28 cellular contexts compared by ENCODE assay signal in genomic region chr2:200670313-200670712, GRCh38.
DNase-seq lines count a peak whose midpoint lies in the region; ATAC-seq and TF ChIP-seq lines count a peak whose summit lies in the region.
"Had no signal": no experiment of that assay in that cellular context is flagged by ENCODE, and none has a peak within 500 bp of the region (broad histone marks: within the 10 kb centered on the region; RNA-seq: fewer than 3 reads in every experiment).

No MANE protein-coding gene starts in this region.

- H3K9me3 Mint-ChIP-seq in Caco-2 (ENCODE audit: unreplicated experiment) (no peaks in the 10 kb centered on the region), CD14-positive monocyte (peaks cover 0 to 2% (median 0%) of the 10 kb centered on the region in 7 donors)
- no peaks in the 10 kb centered on the region for H3K9me3 Mint-ChIP-seq in CD4-positive, alpha-beta T cell
- H3K9me3 Mint-ChIP-seq: activated CD4-positive, alpha-beta T cell treated with anti-CD3 and anti-CD28 coated beads, Interleukin-2, amount 10 ng/mL, durations not matched to agents 7 days and 5 days; activated naive CD4-positive, alpha-beta T cell treated with anti-CD3 and anti-CD28 coated beads, Interleukin-2, amount 50 U/mL, for 24 hours; effector memory CD8-positive, alpha-beta T cell; natural killer cell had no signal

- H3K79me2 ChIP-seq in HCT116 (ENCODE audit: insufficient read depth, low read length): no peaks in the 10 kb centered on the region

- no peaks in the 10 kb centered on the region for H3K9me2 ChIP-seq in HCT116 (ENCODE audit: insufficient read depth)

- H3K4me1 ChIP-seq in Caco-2: peaks cover 16% of the 10 kb centered on the region
- no peaks in the 10 kb centered on the region for H3K4me1 ChIP-seq in HCT116 (ENCODE audit: control insufficient read depth in 1 of 2, insufficient read depth in 2 of 2, low read length in 2 of 2)
- H3K4me1 ChIP-seq: colonic mucosa, right atrium auricular region, spleen, uterus had no signal

- H3K4me1 Mint-ChIP-seq in Caco-2 (ENCODE audit: low read depth, unreplicated experiment): no peaks in the 10 kb centered on the region
- H3K4me1 Mint-ChIP-seq in CD14-positive monocyte: peaks cover 10% of the 10 kb centered on the region
- H3K4me1 Mint-ChIP-seq in CD4-positive, alpha-beta T cell (ENCODE audit: low read depth): peaks cover 8% of the 10 kb centered on the region
- H3K4me1 Mint-ChIP-seq: natural killer cell had no signal

- peak; percentile 43 for TF ChIP-seq RAD21 in HCT116 (IDR thresholded peaks at IDR 0.05; ENCODE audit: low read depth)

- no peak for TF ChIP-seq POLR2A in HCT116 (IDR thresholded peaks at IDR 0.05; ENCODE audit: borderline replicate concordance, extremely low read depth, insufficient read depth, insufficient read length)

- RAD21 ChIA-PET in HCT116 (lab: Charles Lee; ENCODE audit: low non-redundant PET in 1 of 2, low total read pairs in 2 of 2, uncharacterized antibody in 2 of 2, unreplicated experiment in 2 of 2): no interaction called here

- BruUV-seq in Caco-2 (replicated peaks; lab: Mats Ljungman, UMichigan) (no TSS peak), HCT116 (replicated peaks; lab: Mats Ljungman, UMichigan) (no TSS peak)

- H3K9ac ChIP-seq in HCT116 (ENCODE audit: low read length): no peak overlapping the region

- H4K20me1 ChIP-seq in HCT116 (ENCODE audit: insufficient read depth): no peaks in the 10 kb centered on the region

- H3K36me3 Mint-ChIP-seq in Caco-2 (ENCODE audit: insufficient read depth, unreplicated experiment) (no peaks in the 10 kb centered on the region), CD14-positive monocyte (no peaks in the 10 kb centered on the region)
- H3K36me3 Mint-ChIP-seq in CD4-positive, alpha-beta T cell (ENCODE audit: low read depth): no peaks in the 10 kb centered on the region
- H3K36me3 Mint-ChIP-seq: activated naive CD4-positive, alpha-beta T cell treated with anti-CD3 and anti-CD28 coated beads, Interleukin-2, amount 50 U/mL, for 24 hours; CD4-positive, CD25-positive, alpha-beta regulatory T cell; natural killer cell had no signal

- H2AFZ ChIP-seq in HCT116 (ENCODE audit: low read depth, low read length, poor library complexity, severe bottlenecking): no peak overlapping the region

- TF ChIP-seq CTCF in Caco-2 (IDR thresholded peaks at IDR 0.05; ENCODE audit: insufficient read depth in 1 of 2, low read depth in 1 of 2, low read length in 1 of 2, severe bottlenecking in 1 of 2, unreplicated experiment in 1 of 2): peak; percentile 15 to 18
- peak in 1 of 3 experiments; percentile 22; a peak in 1 of 6 replicates for TF ChIP-seq CTCF in HCT116 (IDR thresholded peaks at IDR 0.05 in 2 of 3, conservative IDR thresholded peaks at IDR 0.05 in 1 of 3; ENCODE audit: borderline replicate concordance in 1 of 3, insufficient read depth in 1 of 3, low read depth in 2 of 3, low read length in 2 of 3)
- TF ChIP-seq CTCF in CD14-positive monocyte (IDR thresholded peaks at IDR 0.05): no peak
- TF ChIP-seq CTCF in CD4-positive, alpha-beta T cell (IDR thresholded peaks at IDR 0.05): no peak

- peak in 1 of 2 experiments; percentile 13 for DNase-seq in Caco-2
- DNase-seq in HCT116 (ENCODE audit: low read depth, low spot score): no peak
- peak; percentile 51 for DNase-seq in SK-MEL-5 (ENCODE audit: low read depth, low spot score)
- DNase-seq in islet precursor cell: peak; percentile 50
- no peak for DNase-seq in CD14-positive monocyte (ENCODE audit: low spot score)
- no peak for DNase-seq in CD1c-positive myeloid dendritic cell (ENCODE audit: extremely low spot score)
- no peak for DNase-seq in CD4-positive, alpha-beta T cell
- no peak for DNase-seq in effector CD8-positive, alpha-beta T cell (lab: John Stamatoyannopoulos, UW)
- DNase-seq: activated CD4-positive, alpha-beta T cell treated with anti-CD3 and anti-CD28 coated beads, Interleukin-2, amount 10 ng/mL, durations not matched to agents 7 days and 5 days; CD4-positive, CD25-positive, alpha-beta regulatory T cell; colonic mucosa; DMS 273 treated with DMSO at 0.1 percent for 48 hours; effector memory CD8-positive, alpha-beta T cell; GOT3; natural killer cell; NCI-H1105; NCI-H2029 treated with DMSO at 0.1 percent for 48 hours; NCI-H2227 treated with DMSO at 0.1 percent for 48 hours; NCI-H748 treated with DMSO at 0.1 percent for 48 hours; pancreas; SHP77; spleen; stimulated activated CD4-positive, alpha-beta T cell treated with anti-CD3 and anti-CD28 coated beads, Interleukin-4, amount 100 ng/mL, for 1 hour; stimulated activated naive CD4-positive, alpha-beta T cell; uterus had no signal

- H3K36me3 ChIP-seq in Caco-2 (ENCODE audit: control insufficient read depth, insufficient read depth, low read length) (no peaks in the 10 kb centered on the region), HCT116 (ENCODE audit: control insufficient read depth in 1 of 2, insufficient read depth in 2 of 2, low read length in 2 of 2) (no peaks in the 10 kb centered on the region)
- H3K36me3 ChIP-seq: colonic mucosa, right atrium auricular region, spleen, uterus had no signal

- no peak overlapping the region for H3K27ac ChIP-seq in HCT116 (ENCODE audit: low read depth, low read length)
- no peak overlapping the region for H3K27ac ChIP-seq in CD4-positive, alpha-beta T cell (ENCODE audit: low read depth, low read length)
- H3K27ac ChIP-seq: colonic mucosa, gastroesophageal sphincter, pancreas, right atrium auricular region, spleen, uterus had no signal

- H3K4me3 ChIP-seq in Caco-2 (ENCODE audit: low read depth, low read length) (no peak overlapping the region), HCT116 (replicated peaks in 1 of 2; ENCODE audit: low read depth in 1 of 2, low read length in 2 of 2) (no peak overlapping the region)
- H3K4me3 ChIP-seq: colonic mucosa, gastroesophageal sphincter, pancreas, right atrium auricular region, spleen, uterus had no signal

- in situ Hi-C loops in SK-MEL-5 (cut with HindIII; ENCODE audit: low pct_unique_long_range_greater_than_20kb, low sequenced_read_pairs): no loop called here

- CTCF ChIA-PET in Caco-2 (lab: Charles Lee): interaction anchor here (0.8 kb wide), 1 partner anchor 52 kb away, joined by 3 read pairs; no protein-coding TSS in a partner anchor
- CTCF ChIA-PET in HCT116 (lab: Charles Lee): interaction anchor here (1.3 kb wide), 1 partner anchor 187 kb away, joined by 3 read pairs; no protein-coding TSS in a partner anchor
- CTCF ChIA-PET in CD4-positive, alpha-beta T cell (lab: Charles Lee): no interaction called here

- H3K27me3 Mint-ChIP-seq in Caco-2 (ENCODE audit: insufficient read depth, unreplicated experiment): no peaks in the 10 kb centered on the region
- H3K27me3 Mint-ChIP-seq in CD14-positive monocyte (ENCODE audit: low read depth in 3 of 3): no peaks in the 10 kb centered on the region
- H3K27me3 Mint-ChIP-seq in CD4-positive, alpha-beta T cell: no peaks in the 10 kb centered on the region
- H3K27me3 Mint-ChIP-seq: activated CD4-positive, alpha-beta T cell treated with anti-CD3 and anti-CD28 coated beads, Interleukin-2, amount 10 ng/mL, durations not matched to agents 7 days and 5 days had no signal

- H3K4me3 Mint-ChIP-seq in Caco-2 (ENCODE audit: unreplicated experiment): no peak overlapping the region
- no peak overlapping the region for H3K4me3 Mint-ChIP-seq in CD14-positive monocyte
- no peak overlapping the region for H3K4me3 Mint-ChIP-seq in CD4-positive, alpha-beta T cell
- H3K4me3 Mint-ChIP-seq: activated CD4-positive, alpha-beta T cell treated with anti-CD3 and anti-CD28 coated beads, Interleukin-2, amount 10 ng/mL, durations not matched to agents 7 days and 5 days; activated naive CD4-positive, alpha-beta T cell treated with anti-CD3 and anti-CD28 coated beads, Interleukin-2, amount 50 U/mL, for 24 hours; CD4-positive, CD25-positive, alpha-beta regulatory T cell; effector memory CD8-positive, alpha-beta T cell; natural killer cell had no signal

- ATAC-seq in HCT116: no peak; the same call in 1 of the 2 replicates
- no peak for ATAC-seq in CD4-positive, alpha-beta T cell (ENCODE audit: poor library complexity)
- ATAC-seq: effector memory CD8-positive, alpha-beta T cell; gastroesophageal sphincter; natural killer cell; pancreas had no signal

- intact Hi-C loops in Caco-2 (cut with micrococcal nuclease; ENCODE audit: unreplicated experiment): loop anchor here (1.0 kb wide), 3 partner anchors 33 to 92 kb away; no protein-coding TSS in a partner anchor
- intact Hi-C loops in HCT116 (cut with micrococcal nuclease): no loop called here
- intact Hi-C loops in CD14-positive monocyte (cut with micrococcal nuclease): no loop called here
- intact Hi-C loops in CD4-positive, alpha-beta T cell (cut with DNase I, micrococcal nuclease): no loop called here

- H3K27ac Mint-ChIP-seq in Caco-2 (ENCODE audit: unreplicated experiment) (no peak overlapping the region), CD14-positive monocyte (no peak overlapping the region)
- no peak overlapping the region for H3K27ac Mint-ChIP-seq in CD4-positive, alpha-beta T cell
- H3K27ac Mint-ChIP-seq: activated CD4-positive, alpha-beta T cell treated with anti-CD3 and anti-CD28 coated beads, Interleukin-2, amount 10 ng/mL, durations not matched to agents 7 days and 5 days; activated naive CD4-positive, alpha-beta T cell treated with anti-CD3 and anti-CD28 coated beads, Interleukin-2, amount 50 U/mL, for 24 hours; CD4-positive, CD25-positive, alpha-beta regulatory T cell; effector memory CD8-positive, alpha-beta T cell; natural killer cell had no signal

- H3K27me3 ChIP-seq in Caco-2 (replicated peaks; ENCODE audit: control insufficient read depth, insufficient read depth, low read length) (no peaks in the 10 kb centered on the region), HCT116 (ENCODE audit: insufficient read depth, low read length) (no peaks in the 10 kb centered on the region)
- H3K27me3 ChIP-seq in CD4-positive, alpha-beta T cell (ENCODE audit: control insufficient read depth, insufficient read depth, low read length): no peaks in the 10 kb centered on the region
- H3K27me3 ChIP-seq: colonic mucosa, gastroesophageal sphincter, pancreas, right atrium auricular region, spleen, uterus had no signal

- no peak overlapping the region for H3K4me2 ChIP-seq in HCT116 (ENCODE audit: low read length)

- POLR2A ChIA-PET in Caco-2 (lab: Charles Lee): no interaction called here
- POLR2A ChIA-PET in HCT116 (lab: Charles Lee): no interaction called here
- POLR2A ChIA-PET in CD4-positive, alpha-beta T cell (lab: Charles Lee): no interaction called here

- H3K9me3 ChIP-seq in Caco-2 (no peaks in the 10 kb centered on the region; the same call in 1 of the 2 replicates), HCT116 (ENCODE audit: control insufficient read depth in 1 of 2, insufficient read depth in 1 of 2, low read depth in 1 of 2, low read length in 2 of 2) (no peaks in the 10 kb centered on the region)
- H3K9me3 ChIP-seq in CD4-positive, alpha-beta T cell (ENCODE audit: control insufficient read depth, low read length): no peaks in the 10 kb centered on the region
- H3K9me3 ChIP-seq: colonic mucosa, gastroesophageal sphincter, pancreas, right atrium auricular region, spleen, uterus had no signal

TF ChIP-seq in HCT116, 20 proteins besides CTCF, POLR2A, EP300 and RAD21 (continues in another document):
- TF ChIP-seq SIN3A (IDR thresholded peaks at IDR 0.05; ENCODE audit: low read depth): no peak
- no peak for TF ChIP-seq ELF1 (IDR thresholded peaks at IDR 0.05; ENCODE audit: borderline replicate concordance, low read depth)

Comparison
In these comparisons a context has a peak if more than half of its experiments do, and no peak if none do; other contexts are left out.
1. DNase-seq: peak in SK-MEL-5 (single experiment) and islet precursor cell (single experiment); none in HCT116 (single experiment), CD14-positive monocyte (single experiment), CD1c-positive myeloid dendritic cell (single experiment), CD4-positive, alpha-beta T cell (0 of 10) and effector CD8-positive, alpha-beta T cell (single experiment).
2. CTCF ChIP-seq: peak in Caco-2 (2 of 2); none in CD14-positive monocyte (single experiment) and CD4-positive, alpha-beta T cell (single experiment).